8 cellular contexts compared by ENCODE assay signal in the genomic region with DNA sequence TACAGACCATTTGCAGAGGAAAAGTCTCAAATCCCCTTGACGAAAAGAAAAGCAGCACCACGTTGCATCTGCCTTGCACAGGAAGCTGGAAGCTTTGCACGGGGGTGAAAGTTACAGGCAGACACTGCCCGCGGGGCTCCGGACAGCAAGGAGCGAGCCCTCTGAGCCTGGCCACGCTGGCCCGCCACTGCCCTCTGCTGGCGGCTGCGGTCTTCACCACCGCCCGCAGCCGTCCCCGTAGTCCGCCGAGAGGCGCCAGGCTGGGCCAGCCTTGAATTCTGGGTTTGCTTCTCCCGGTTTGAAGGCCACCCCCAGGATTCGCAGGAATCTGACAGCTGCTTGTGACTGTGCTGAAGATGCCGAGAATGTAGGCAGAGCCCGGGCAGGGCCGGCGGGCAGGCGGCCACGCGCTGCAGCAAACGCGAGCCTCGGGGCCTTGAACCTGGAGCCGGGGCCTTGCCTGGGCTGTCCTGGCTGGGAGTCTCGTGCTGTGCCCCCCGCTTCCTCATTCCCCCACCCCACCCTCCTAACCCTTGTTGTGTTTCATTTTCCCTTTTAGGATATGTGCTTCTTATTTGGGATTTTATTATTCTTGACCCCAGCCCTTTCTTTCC. TPM values are rescaled to one million over a fixed set of nuclear protein-coding genes. Genes with fewer than 3 reads are reported as not detected.
DNase-seq lines count a peak whose midpoint lies in the region; ATAC-seq and TF ChIP-seq lines count a peak whose summit lies in the region.

No MANE protein-coding gene starts in this region.

- peak; percentile 98 for ATAC-seq in left ventricle myocardium superior
- ATAC-seq in HG03025 (IDR thresholded peaks at IDR 0.05; ENCODE audit: low FRiP score, unreplicated experiment) = no peak

- no peaks in the 10 kb centered on the region for H4K20me1 ChIP-seq in SU-DHL-6 (ENCODE audit: low read depth, low read length)

- no peak overlapping the region for H3K9ac ChIP-seq in SU-DHL-6 (ENCODE audit: low read length)
- no peak overlapping the region for H3K9ac ChIP-seq in rectal smooth muscle tissue (ENCODE audit: low read length)

- no peaks in the 10 kb centered on the region for H3K9me2 ChIP-seq in SU-DHL-6 (replicated peaks; ENCODE audit: insufficient read depth, low read length)

- H3F3A ChIP-seq in SU-DHL-6 (ENCODE audit: insufficient read depth) = no peaks in the 10 kb centered on the region

- no peaks in the 10 kb centered on the region for H3K79me2 ChIP-seq in SU-DHL-6 (ENCODE audit: insufficient read depth, low read length)

- peaks cover 2% of the 10 kb centered on the region for H3K4me1 ChIP-seq in rectal smooth muscle tissue (ENCODE audit: control insufficient read depth, insufficient read depth, low read length)

- H3K27me3 ChIP-seq in SU-DHL-6 (ENCODE audit: low read length) = no peaks in the 10 kb centered on the region
- H3K27me3 ChIP-seq in rectal smooth muscle tissue (ENCODE audit: control insufficient read depth, insufficient read depth, low read length) = peaks cover 5% of the 10 kb centered on the region

- intact Hi-C loops in left ventricle myocardium superior (cut with micrococcal nuclease) = loop anchor here (2.0 to 10.0 kb wide), 2 partner anchors 32 to 64 kb away; no protein-coding TSS in a partner anchor

- DNase-seq in COLO668 (lab: John Stamatoyannopoulos, UW; ENCODE audit: unreplicated experiment) = peak; percentile 66
- peak; percentile 88 for DNase-seq in GM20000 (ENCODE audit: low spot score)
- peak; percentile 77 for DNase-seq in HK-2 (ENCODE audit: unreplicated experiment)
- DNase-seq in amniotic epithelial cell (ENCODE audit: low read depth) = peak; percentile 41
- DNase-seq in left ventricle myocardium superior = peak; percentile 88

- H2AFZ ChIP-seq in SU-DHL-6 (ENCODE audit: low read depth, low read length, severe bottlenecking) = no peak overlapping the region

- no peaks in the 10 kb centered on the region for H3K9me3 ChIP-seq in SU-DHL-6 (ENCODE audit: insufficient read depth, low read length)

- no peak overlapping the region for H3K4me2 ChIP-seq in SU-DHL-6 (ENCODE audit: low read depth, low read length, poor library complexity, severe bottlenecking)

- H3K4me3 ChIP-seq in SU-DHL-6 (ENCODE audit: insufficient read depth, low read length, poor library complexity, severe bottlenecking) (no peak overlapping the region), rectal smooth muscle tissue (ENCODE audit: low read length) (peak overlapping the region; percentile 34)

- H3K36me3 ChIP-seq in SU-DHL-6 (ENCODE audit: low read length) (no peaks in the 10 kb centered on the region), rectal smooth muscle tissue (ENCODE audit: control insufficient read depth, insufficient read depth, low read length) (no peaks in the 10 kb centered on the region)

- H3K27ac ChIP-seq in SU-DHL-6 (ENCODE audit: low read depth, low read length) (no peak overlapping the region), rectal smooth muscle tissue (ENCODE audit: low read depth, low read length) (no peak overlapping the region)

- TF ChIP-seq CTCF in GM20000 (IDR thresholded peaks at IDR 0.05; ENCODE audit: extremely low read depth, missing control alignments) = peak; percentile 98
- TF ChIP-seq CTCF in SU-DHL-6 (IDR thresholded peaks at IDR 0.05; ENCODE audit: insufficient read depth, low read length, poor library complexity, severe bottlenecking) = peak; percentile 68

RNA-seq across cellular contexts. Expression of a gene that starts 49.2 kb away (rescaled TPM):
- not detected for total RNA-seq in left ventricle myocardium superior
